ENCODE assay signal across 1 cellular context in the genomic region with DNA sequence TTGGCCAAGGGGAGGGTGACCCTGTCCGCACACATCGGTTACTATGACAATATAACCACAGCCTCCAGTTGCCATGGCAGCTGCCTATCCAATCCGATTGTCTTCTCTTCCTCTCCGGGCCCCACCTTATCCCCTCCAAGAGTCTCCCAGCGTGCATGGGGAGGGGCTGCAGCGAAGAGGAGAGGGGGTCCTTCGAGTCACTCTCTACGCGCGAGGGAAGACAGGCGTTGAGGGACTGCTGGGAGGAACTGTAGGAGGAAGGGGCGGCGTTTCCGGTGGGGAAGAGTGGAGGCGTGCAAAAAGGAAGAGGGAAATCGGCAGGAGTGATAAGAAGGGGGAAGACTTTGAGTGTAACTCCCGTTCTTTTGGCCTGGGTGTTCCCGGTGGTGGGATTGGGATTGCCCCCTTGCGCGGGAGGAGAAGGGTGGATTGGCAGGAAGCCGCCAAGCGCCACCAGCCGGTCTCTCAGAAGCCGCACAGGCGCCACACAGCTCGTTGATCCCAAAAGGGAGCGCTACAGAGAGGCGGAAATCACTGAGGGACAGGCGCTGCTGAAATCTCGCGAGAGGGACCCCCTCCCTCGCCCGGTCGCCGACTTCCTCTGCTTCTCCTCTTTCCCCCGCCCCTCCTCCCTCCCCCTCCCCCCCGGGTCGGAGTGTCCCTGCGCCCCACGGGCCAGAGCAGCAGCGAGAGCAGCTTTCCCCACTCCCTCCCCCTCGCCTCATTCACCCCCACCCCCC.
TF ChIP-seq lines count a peak whose summit lies in the region.

No MANE protein-coding gene starts in this region.

TF ChIP-seq in HepG2, 621 proteins besides CTCF, POLR2A, EP300 and RAD21 (continued from another document and continues in another):
- TF ChIP-seq, protein P1, sequence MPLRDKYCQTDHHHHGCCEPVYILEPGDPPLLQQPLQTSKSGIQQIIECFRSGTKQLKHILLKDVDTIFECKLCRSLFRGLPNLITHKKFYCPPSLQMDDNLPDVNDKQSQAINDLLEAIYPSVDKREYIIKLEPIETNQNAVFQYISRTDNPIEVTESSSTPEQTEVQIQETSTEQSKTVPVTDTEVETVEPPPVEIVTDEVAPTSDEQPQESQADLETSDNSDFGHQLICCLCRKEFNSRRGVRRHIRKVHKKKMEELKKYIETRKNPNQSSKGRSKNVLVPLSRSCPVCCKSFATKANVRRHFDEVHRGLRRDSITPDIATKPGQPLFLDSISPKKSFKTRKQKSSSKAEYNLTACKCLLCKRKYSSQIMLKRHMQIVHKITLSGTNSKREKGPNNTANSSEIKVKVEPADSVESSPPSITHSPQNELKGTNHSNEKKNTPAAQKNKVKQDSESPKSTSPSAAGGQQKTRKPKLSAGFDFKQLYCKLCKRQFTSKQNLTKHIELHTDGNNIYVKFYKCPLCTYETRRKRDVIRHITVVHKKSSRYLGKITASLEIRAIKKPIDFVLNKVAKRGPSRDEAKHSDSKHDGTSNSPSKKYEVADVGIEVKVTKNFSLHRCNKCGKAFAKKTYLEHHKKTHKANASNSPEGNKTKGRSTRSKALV (CRISPR knock-in tag; IDR thresholded peaks at IDR 0.05) = peak; percentile 70; the same call in 1 of the 2 replicates
- TF ChIP-seq, protein P2, sequence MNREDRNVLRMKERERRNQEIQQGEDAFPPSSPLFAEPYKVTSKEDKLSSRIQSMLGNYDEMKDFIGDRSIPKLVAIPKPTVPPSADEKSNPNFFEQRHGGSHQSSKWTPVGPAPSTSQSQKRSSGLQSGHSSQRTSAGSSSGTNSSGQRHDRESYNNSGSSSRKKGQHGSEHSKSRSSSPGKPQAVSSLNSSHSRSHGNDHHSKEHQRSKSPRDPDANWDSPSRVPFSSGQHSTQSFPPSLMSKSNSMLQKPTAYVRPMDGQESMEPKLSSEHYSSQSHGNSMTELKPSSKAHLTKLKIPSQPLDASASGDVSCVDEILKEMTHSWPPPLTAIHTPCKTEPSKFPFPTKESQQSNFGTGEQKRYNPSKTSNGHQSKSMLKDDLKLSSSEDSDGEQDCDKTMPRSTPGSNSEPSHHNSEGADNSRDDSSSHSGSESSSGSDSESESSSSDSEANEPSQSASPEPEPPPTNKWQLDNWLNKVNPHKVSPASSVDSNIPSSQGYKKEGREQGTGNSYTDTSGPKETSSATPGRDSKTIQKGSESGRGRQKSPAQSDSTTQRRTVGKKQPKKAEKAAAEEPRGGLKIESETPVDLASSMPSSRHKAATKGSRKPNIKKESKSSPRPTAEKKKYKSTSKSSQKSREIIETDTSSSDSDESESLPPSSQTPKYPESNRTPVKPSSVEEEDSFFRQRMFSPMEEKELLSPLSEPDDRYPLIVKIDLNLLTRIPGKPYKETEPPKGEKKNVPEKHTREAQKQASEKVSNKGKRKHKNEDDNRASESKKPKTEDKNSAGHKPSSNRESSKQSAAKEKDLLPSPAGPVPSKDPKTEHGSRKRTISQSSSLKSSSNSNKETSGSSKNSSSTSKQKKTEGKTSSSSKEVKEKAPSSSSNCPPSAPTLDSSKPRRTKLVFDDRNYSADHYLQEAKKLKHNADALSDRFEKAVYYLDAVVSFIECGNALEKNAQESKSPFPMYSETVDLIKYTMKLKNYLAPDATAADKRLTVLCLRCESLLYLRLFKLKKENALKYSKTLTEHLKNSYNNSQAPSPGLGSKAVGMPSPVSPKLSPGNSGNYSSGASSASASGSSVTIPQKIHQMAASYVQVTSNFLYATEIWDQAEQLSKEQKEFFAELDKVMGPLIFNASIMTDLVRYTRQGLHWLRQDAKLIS (CRISPR knock-in tag; IDR thresholded peaks at IDR 0.05) = no peak
- TF ChIP-seq SALL1 (CRISPR knock-in tag; IDR thresholded peaks at IDR 0.05) (peak; percentile 64; the same call in 1 of the 2 replicates), ZNF605 (CRISPR knock-in tag; IDR thresholded peaks at IDR 0.05) (no peak), NCOA5 (CRISPR knock-in tag; IDR thresholded peaks at IDR 0.05) (no peak), SOX6 (IDR thresholded peaks at IDR 0.05) (no peak), SOX6 (CRISPR knock-in tag; IDR thresholded peaks at IDR 0.05) (peak; percentile 47), ZFP36 (IDR thresholded peaks at IDR 0.05; ENCODE audit: borderline replicate concordance, low read depth, low read length, partially characterized antibody) (no peak), ZNF607 (CRISPR knock-in tag; IDR thresholded peaks at IDR 0.05; ENCODE audit: borderline replicate concordance) (no peak), CENPT (CRISPR knock-in tag; IDR thresholded peaks at IDR 0.05; ENCODE audit: low read depth) (no peak), ZNF772 (CRISPR knock-in tag; IDR thresholded peaks at IDR 0.05) (peak; percentile 76), ZNF501 (CRISPR knock-in tag; IDR thresholded peaks at IDR 0.05) (0 out of 2 replicates have a peak, but pooled peaks have one; percentile 34), TBX3 (IDR thresholded peaks at IDR 0.05; ENCODE audit: borderline replicate concordance) (peak; percentile 87), ZNF20 (CRISPR knock-in tag; IDR thresholded peaks at IDR 0.05) (no peak), ZSCAN22 (CRISPR knock-in tag; IDR thresholded peaks at IDR 0.05) (0 out of 2 replicates have a peak, but pooled peaks have one; percentile 13), ZNF3 (CRISPR knock-in tag; IDR thresholded peaks at IDR 0.05) (no peak), TRIM24 (CRISPR knock-in tag; IDR thresholded peaks at IDR 0.05) (no peak), ZNF296 (CRISPR knock-in tag; conservative IDR thresholded peaks at IDR 0.05) (no peak), ZNF205 (CRISPR knock-in tag; IDR thresholded peaks at IDR 0.05) (no peak), ZNF138 (CRISPR knock-in tag; IDR thresholded peaks at IDR 0.05; ENCODE audit: low read depth) (no peak), ZNF547 (CRISPR knock-in tag; IDR thresholded peaks at IDR 0.05) (no peak), ZNF550 (CRISPR knock-in tag; IDR thresholded peaks at IDR 0.05; ENCODE audit: borderline replicate concordance) (no peak), ZFP41 (CRISPR knock-in tag; IDR thresholded peaks at IDR 0.05; ENCODE audit: borderline replicate concordance) (no peak), ZNF790 (CRISPR knock-in tag; IDR thresholded peaks at IDR 0.05; ENCODE audit: borderline replicate concordance) (no peak), MYNN (CRISPR knock-in tag; IDR thresholded peaks at IDR 0.05; ENCODE audit: low read depth) (peak; percentile 48; the same call in 1 of the 2 replicates), ATM (IDR thresholded peaks at IDR 0.05; ENCODE audit: borderline replicate concordance) (no peak), ZNF496 (CRISPR knock-in tag; IDR thresholded peaks at IDR 0.05; ENCODE audit: insufficient replicate concordance) (no peak)
- TF ChIP-seq, protein P3, sequence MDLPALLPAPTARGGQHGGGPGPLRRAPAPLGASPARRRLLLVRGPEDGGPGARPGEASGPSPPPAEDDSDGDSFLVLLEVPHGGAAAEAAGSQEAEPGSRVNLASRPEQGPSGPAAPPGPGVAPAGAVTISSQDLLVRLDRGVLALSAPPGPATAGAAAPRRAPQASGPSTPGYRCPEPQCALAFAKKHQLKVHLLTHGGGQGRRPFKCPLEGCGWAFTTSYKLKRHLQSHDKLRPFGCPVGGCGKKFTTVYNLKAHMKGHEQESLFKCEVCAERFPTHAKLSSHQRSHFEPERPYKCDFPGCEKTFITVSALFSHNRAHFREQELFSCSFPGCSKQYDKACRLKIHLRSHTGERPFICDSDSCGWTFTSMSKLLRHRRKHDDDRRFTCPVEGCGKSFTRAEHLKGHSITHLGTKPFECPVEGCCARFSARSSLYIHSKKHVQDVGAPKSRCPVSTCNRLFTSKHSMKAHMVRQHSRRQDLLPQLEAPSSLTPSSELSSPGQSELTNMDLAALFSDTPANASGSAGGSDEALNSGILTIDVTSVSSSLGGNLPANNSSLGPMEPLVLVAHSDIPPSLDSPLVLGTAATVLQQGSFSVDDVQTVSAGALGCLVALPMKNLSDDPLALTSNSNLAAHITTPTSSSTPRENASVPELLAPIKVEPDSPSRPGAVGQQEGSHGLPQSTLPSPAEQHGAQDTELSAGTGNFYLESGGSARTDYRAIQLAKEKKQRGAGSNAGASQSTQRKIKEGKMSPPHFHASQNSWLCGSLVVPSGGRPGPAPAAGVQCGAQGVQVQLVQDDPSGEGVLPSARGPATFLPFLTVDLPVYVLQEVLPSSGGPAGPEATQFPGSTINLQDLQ (CRISPR knock-in tag; IDR thresholded peaks at IDR 0.05) = no peak
- TF ChIP-seq, protein P4, sequence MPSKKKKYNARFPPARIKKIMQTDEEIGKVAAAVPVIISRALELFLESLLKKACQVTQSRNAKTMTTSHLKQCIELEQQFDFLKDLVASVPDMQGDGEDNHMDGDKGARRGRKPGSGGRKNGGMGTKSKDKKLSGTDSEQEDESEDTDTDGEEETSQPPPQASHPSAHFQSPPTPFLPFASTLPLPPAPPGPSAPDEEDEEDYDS (CRISPR knock-in tag; IDR thresholded peaks at IDR 0.05) = 0 out of 2 replicates have a peak, but pooled peaks have one; percentile 19
- TF ChIP-seq, protein P5, sequence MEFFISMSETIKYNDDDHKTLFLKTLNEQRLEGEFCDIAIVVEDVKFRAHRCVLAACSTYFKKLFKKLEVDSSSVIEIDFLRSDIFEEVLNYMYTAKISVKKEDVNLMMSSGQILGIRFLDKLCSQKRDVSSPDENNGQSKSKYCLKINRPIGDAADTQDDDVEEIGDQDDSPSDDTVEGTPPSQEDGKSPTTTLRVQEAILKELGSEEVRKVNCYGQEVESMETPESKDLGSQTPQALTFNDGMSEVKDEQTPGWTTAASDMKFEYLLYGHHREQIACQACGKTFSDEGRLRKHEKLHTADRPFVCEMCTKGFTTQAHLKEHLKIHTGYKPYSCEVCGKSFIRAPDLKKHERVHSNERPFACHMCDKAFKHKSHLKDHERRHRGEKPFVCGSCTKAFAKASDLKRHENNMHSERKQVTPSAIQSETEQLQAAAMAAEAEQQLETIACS (CRISPR knock-in tag; IDR thresholded peaks at IDR 0.05) = 0 out of 2 replicates have a peak, but pooled peaks have one; percentile 14
- TF ChIP-seq, protein P6, sequence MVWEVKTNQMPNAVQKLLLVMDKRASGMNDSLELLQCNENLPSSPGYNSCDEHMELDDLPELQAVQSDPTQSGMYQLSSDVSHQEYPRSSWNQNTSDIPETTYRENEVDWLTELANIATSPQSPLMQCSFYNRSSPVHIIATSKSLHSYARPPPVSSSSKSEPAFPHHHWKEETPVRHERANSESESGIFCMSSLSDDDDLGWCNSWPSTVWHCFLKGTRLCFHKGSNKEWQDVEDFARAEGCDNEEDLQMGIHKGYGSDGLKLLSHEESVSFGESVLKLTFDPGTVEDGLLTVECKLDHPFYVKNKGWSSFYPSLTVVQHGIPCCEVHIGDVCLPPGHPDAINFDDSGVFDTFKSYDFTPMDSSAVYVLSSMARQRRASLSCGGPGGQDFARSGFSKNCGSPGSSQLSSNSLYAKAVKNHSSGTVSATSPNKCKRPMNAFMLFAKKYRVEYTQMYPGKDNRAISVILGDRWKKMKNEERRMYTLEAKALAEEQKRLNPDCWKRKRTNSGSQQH (CRISPR knock-in tag; IDR thresholded peaks at IDR 0.05; ENCODE audit: low read depth) = no peak
- TF ChIP-seq, protein P7, sequence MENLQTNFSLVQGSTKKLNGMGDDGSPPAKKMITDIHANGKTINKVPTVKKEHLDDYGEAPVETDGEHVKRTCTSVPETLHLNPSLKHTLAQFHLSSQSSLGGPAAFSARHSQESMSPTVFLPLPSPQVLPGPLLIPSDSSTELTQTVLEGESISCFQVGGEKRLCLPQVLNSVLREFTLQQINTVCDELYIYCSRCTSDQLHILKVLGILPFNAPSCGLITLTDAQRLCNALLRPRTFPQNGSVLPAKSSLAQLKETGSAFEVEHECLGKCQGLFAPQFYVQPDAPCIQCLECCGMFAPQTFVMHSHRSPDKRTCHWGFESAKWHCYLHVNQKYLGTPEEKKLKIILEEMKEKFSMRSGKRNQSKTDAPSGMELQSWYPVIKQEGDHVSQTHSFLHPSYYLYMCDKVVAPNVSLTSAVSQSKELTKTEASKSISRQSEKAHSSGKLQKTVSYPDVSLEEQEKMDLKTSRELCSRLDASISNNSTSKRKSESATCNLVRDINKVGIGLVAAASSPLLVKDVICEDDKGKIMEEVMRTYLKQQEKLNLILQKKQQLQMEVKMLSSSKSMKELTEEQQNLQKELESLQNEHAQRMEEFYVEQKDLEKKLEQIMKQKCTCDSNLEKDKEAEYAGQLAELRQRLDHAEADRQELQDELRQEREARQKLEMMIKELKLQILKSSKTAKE (CRISPR knock-in tag; IDR thresholded peaks at IDR 0.05; ENCODE audit: borderline replicate concordance) = no peak; the same call in 1 of the 2 replicates
- TF ChIP-seq, protein P8, sequence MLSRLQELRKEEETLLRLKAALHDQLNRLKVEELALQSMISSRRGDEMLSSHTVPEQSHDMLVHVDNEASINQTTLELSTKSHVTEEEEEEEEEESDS (CRISPR knock-in tag; IDR thresholded peaks at IDR 0.05; ENCODE audit: borderline replicate concordance) = no peak
- TF ChIP-seq, protein P9, sequence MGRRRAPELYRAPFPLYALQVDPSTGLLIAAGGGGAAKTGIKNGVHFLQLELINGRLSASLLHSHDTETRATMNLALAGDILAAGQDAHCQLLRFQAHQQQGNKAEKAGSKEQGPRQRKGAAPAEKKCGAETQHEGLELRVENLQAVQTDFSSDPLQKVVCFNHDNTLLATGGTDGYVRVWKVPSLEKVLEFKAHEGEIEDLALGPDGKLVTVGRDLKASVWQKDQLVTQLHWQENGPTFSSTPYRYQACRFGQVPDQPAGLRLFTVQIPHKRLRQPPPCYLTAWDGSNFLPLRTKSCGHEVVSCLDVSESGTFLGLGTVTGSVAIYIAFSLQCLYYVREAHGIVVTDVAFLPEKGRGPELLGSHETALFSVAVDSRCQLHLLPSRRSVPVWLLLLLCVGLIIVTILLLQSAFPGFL (CRISPR knock-in tag; IDR thresholded peaks at IDR 0.05) = 0 out of 2 replicates have a peak, but pooled peaks have one; percentile 48
- TF ChIP-seq, protein P10, sequence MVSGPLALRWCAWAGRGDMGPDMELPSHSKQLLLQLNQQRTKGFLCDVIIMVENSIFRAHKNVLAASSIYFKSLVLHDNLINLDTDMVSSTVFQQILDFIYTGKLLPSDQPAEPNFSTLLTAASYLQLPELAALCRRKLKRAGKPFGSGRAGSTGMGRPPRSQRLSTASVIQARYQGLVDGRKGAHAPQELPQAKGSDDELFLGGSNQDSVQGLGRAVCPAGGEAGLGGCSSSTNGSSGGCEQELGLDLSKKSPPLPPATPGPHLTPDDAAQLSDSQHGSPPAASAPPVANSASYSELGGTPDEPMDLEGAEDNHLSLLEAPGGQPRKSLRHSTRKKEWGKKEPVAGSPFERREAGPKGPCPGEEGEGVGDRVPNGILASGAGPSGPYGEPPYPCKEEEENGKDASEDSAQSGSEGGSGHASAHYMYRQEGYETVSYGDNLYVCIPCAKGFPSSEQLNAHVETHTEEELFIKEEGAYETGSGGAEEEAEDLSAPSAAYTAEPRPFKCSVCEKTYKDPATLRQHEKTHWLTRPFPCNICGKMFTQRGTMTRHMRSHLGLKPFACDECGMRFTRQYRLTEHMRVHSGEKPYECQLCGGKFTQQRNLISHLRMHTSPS (CRISPR knock-in tag; IDR thresholded peaks at IDR 0.05; ENCODE audit: low read depth) = no peak
- TF ChIP-seq, protein P11, sequence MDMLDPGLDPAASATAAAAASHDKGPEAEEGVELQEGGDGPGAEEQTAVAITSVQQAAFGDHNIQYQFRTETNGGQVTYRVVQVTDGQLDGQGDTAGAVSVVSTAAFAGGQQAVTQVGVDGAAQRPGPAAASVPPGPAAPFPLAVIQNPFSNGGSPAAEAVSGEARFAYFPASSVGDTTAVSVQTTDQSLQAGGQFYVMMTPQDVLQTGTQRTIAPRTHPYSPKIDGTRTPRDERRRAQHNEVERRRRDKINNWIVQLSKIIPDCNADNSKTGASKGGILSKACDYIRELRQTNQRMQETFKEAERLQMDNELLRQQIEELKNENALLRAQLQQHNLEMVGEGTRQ (IDR thresholded peaks at IDR 0.05; ENCODE audit: low read depth, low read length) = no peak
- TF ChIP-seq, protein P11 (CRISPR knock-in tag; IDR thresholded peaks at IDR 0.05; ENCODE audit: borderline replicate concordance) = no peak
